1 cellular context compared by ENCODE assay signal in the genomic region with DNA sequence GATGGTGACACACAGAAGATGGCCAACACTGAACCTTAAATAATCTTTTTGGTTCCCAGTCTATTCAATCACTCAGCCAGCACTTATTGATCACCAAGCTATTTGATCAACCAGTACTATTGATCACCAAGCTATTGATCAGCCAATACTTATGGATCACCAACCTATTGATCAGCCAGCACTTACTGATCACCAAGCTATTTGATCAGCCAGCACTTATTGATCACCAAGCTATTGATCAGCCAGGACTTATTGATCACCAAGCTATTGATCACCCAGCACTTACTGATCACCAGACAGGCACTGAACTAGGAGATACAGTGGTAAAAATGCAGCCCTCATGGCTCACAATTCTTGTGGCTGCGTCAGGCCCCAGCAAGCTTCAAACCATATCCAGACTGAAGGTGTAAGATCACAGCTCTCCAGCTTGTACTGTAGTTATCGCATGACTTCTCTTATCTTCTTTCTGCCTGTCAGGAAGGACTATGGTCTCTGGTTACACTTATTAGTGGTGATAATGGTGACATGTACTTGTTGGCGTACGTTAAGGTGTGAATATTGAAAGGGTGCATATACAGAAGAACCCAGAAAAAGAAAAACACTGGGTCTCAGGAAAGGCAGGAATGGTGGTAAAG.
TF ChIP-seq lines count a peak whose summit lies in the region.

No MANE protein-coding gene starts in this region.

TF ChIP-seq in GM12878, 131 proteins besides CTCF, POLR2A, EP300 and RAD21:
- TF ChIP-seq, protein P1, sequence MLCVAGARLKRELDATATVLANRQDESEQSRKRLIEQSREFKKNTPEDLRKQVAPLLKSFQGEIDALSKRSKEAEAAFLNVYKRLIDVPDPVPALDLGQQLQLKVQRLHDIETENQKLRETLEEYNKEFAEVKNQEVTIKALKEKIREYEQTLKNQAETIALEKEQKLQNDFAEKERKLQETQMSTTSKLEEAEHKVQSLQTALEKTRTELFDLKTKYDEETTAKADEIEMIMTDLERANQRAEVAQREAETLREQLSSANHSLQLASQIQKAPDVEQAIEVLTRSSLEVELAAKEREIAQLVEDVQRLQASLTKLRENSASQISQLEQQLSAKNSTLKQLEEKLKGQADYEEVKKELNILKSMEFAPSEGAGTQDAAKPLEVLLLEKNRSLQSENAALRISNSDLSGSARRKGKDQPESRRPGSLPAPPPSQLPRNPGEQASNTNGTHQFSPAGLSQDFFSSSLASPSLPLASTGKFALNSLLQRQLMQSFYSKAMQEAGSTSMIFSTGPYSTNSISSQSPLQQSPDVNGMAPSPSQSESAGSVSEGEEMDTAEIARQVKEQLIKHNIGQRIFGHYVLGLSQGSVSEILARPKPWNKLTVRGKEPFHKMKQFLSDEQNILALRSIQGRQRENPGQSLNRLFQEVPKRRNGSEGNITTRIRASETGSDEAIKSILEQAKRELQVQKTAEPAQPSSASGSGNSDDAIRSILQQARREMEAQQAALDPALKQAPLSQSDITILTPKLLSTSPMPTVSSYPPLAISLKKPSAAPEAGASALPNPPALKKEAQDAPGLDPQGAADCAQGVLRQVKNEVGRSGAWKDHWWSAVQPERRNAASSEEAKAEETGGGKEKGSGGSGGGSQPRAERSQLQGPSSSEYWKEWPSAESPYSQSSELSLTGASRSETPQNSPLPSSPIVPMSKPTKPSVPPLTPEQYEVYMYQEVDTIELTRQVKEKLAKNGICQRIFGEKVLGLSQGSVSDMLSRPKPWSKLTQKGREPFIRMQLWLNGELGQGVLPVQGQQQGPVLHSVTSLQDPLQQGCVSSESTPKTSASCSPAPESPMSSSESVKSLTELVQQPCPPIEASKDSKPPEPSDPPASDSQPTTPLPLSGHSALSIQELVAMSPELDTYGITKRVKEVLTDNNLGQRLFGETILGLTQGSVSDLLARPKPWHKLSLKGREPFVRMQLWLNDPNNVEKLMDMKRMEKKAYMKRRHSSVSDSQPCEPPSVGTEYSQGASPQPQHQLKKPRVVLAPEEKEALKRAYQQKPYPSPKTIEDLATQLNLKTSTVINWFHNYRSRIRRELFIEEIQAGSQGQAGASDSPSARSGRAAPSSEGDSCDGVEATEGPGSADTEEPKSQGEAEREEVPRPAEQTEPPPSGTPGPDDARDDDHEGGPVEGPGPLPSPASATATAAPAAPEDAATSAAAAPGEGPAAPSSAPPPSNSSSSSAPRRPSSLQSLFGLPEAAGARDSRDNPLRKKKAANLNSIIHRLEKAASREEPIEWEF (IDR thresholded peaks at IDR 0.05; ENCODE audit: insufficient replicate concordance, low read depth, low read length): peak; percentile 24
- TF ChIP-seq CREM (IDR thresholded peaks at IDR 0.05; ENCODE audit: low read depth) (no peak), ZNF384 (IDR thresholded peaks at IDR 0.05; ENCODE audit: borderline replicate concordance, low read depth, low read length) (no peak), ZBTB4 (CRISPR knock-in tag; IDR thresholded peaks at IDR 0.05) (no peak), IRF3 (IDR thresholded peaks at IDR 0.05) (no peak), TCF7 (IDR thresholded peaks at IDR 0.05; ENCODE audit: borderline replicate concordance) (no peak), BHLHE40 (IDR thresholded peaks at IDR 0.05; ENCODE audit: borderline replicate concordance in 1 of 2, low read depth in 2 of 2, low read length in 1 of 2) (no peak)
